ENCODE assay signal across 27 cellular contexts in genomic region chr16:67356372-67356771, GRCh38. TPM values are rescaled to one million over a fixed set of nuclear protein-coding genes. Genes with fewer than 3 reads are reported as not detected.
"Had no signal": no experiment of that assay in that cellular context is flagged by ENCODE, and none has a peak within 500 bp of the region (broad histone marks: within the 10 kb centered on the region; RNA-seq: fewer than 3 reads in every experiment).

No MANE protein-coding gene starts in this region.

- H3K4me3 ChIP-seq: breast epithelium, MG63, Peyer's patch, SJCRH30 had no signal

- DNase-seq: activated CD4-positive, CD25-positive, alpha-beta regulatory T cell; activated CD8-positive, alpha-beta memory T cell treated with anti-CD3 and anti-CD28 coated beads, Interleukin-2, amount 50 U/mL, for 4 hours; activated CD8-positive, alpha-beta T cell treated with anti-CD3 and anti-CD28 coated beads for 36 hours; activated gamma-delta T cell treated with Interleukin-2 at 50 U/mL for 16 hours; activated T-cell treated with anti-CD3 and anti-CD28 coated beads, Interleukin-2, amount 50 U/mL, for 72 hours; aorta; MG63; MV-4-11; NCI-H1092 treated with DMSO at 0.1 percent for 48 hours; NCI-H1436 treated with DMSO at 0.1 percent for 48 hours; NCI-H2029; NCI-H2107; NCI-H446 treated with DMSO at 0.1 percent for 48 hours; NCI-H524 treated with DMSO at 0.1 percent for 48 hours; NCI-H774; Peyer's patch; Right ventricle myocardium superior; SJCRH30; SK-N-SH; T-helper 1 cell had no signal

- H3K27me3 ChIP-seq: breast epithelium, MG63, Peyer's patch, SJCRH30 had no signal

- H3K4me1 Mint-ChIP-seq: activated naive CD4-positive, alpha-beta T cell treated with anti-CD3 and anti-CD28 coated beads, Interleukin-2, amount 50 U/mL, for 24 hours had no signal

- H3K27ac Mint-ChIP-seq: activated CD8-positive, alpha-beta T cell treated with anti-CD3 and anti-CD28 coated beads for 36 hours; activated naive CD4-positive, alpha-beta T cell treated with anti-CD3 and anti-CD28 coated beads, Interleukin-2, amount 50 U/mL, for 24 hours; activated T-cell treated with anti-CD3 and anti-CD28 coated beads, Interleukin-2, amount 50 U/mL, for 72 hours; activated T-helper 2 cell treated with anti-CD3 and anti-CD28 coated beads, Interferon-gamma antibody, Interleukin-2, Interleukin-4, amounts not matched to agents 10 μg/mL and 5 μg/mL and 100 μg/mL, durations not matched to agents 14 hours and 24 hours and 36 hours; IgD-negative memory B cell had no signal

- H3K9me3 ChIP-seq: breast epithelium, MG63, Peyer's patch, SJCRH30, SK-N-SH had no signal

- H3K27ac ChIP-seq: breast epithelium, Peyer's patch, RWPE1, SJCRH30, VCaP had no signal

- ATAC-seq: activated CD8-positive, alpha-beta T cell treated with anti-CD3 and anti-CD28 coated beads for 36 hours; activated T-cell treated with anti-CD3 and anti-CD28 coated beads, Interleukin-2, amount 50 U/mL, for 72 hours had no signal

- H3K27me3 Mint-ChIP-seq: activated naive CD4-positive, alpha-beta T cell treated with anti-CD3 and anti-CD28 coated beads, Interleukin-2, amount 50 U/mL, for 24 hours had no signal

- H3K4me1 ChIP-seq: breast epithelium, Peyer's patch had no signal

- H3K9me3 Mint-ChIP-seq: activated CD8-positive, alpha-beta T cell treated with anti-CD3 and anti-CD28 coated beads for 36 hours; activated naive CD4-positive, alpha-beta T cell treated with anti-CD3 and anti-CD28 coated beads, Interleukin-2, amount 50 U/mL, for 24 hours; activated T-cell treated with anti-CD3 and anti-CD28 coated beads, Interleukin-2, amount 50 U/mL, for 72 hours; activated T-helper 2 cell treated with anti-CD3 and anti-CD28 coated beads, Interferon-gamma antibody, Interleukin-2, Interleukin-4, amounts not matched to agents 10 μg/mL and 5 μg/mL and 100 μg/mL, durations not matched to agents 14 hours and 24 hours and 36 hours; IgD-negative memory B cell had no signal

- H3K36me3 ChIP-seq: breast epithelium, MG63, Peyer's patch, SJCRH30 had no signal

- H3K36me3 Mint-ChIP-seq: activated naive CD4-positive, alpha-beta T cell treated with anti-CD3 and anti-CD28 coated beads, Interleukin-2, amount 50 U/mL, for 24 hours had no signal

- H3K4me3 Mint-ChIP-seq: activated CD8-positive, alpha-beta T cell treated with anti-CD3 and anti-CD28 coated beads for 36 hours; activated naive CD4-positive, alpha-beta T cell treated with anti-CD3 and anti-CD28 coated beads, Interleukin-2, amount 50 U/mL, for 24 hours; activated T-cell treated with anti-CD3 and anti-CD28 coated beads, Interleukin-2, amount 50 U/mL, for 72 hours; IgD-negative memory B cell had no signal

RNA-seq across cellular contexts. Expression of gene LRRC36, which starts 29.8 kb away (rescaled TPM):
- total RNA-seq: Right ventricle myocardium superior; SJCRH30; T-helper 2 cell treated with Interferon-gamma antibody and Interleukin-4, amounts not matched to agents 100 ng/mL and 5 ng/mL, for 36 hours had no signal

RNA-seq across cellular contexts. Expression of gene KCTD19, which starts 29.8 kb away (rescaled TPM):
- total RNA-seq: Peyer's patch, Right ventricle myocardium superior had no signal

RNA-seq across cellular contexts. Expression of gene TPPP3, which starts 36.9 kb away (rescaled TPM):
- total RNA-seq: activated CD8-positive, alpha-beta T cell treated with anti-CD3 and anti-CD28 coated beads for 36 hours; activated T-helper 2 cell treated with anti-CD3 and anti-CD28 coated beads, Interferon-gamma antibody, Interleukin-2, Interleukin-4, amounts not matched to agents 10 μg/mL and 5 μg/mL and 100 μg/mL, durations not matched to agents 14 hours and 24 hours and 36 hours; T-helper 2 cell treated with Interferon-gamma antibody and Interleukin-4, amounts not matched to agents 100 ng/mL and 5 ng/mL, for 36 hours had no signal

RNA-seq across cellular contexts. Expression of gene ZDHHC1, which starts 59.9 kb away (rescaled TPM):
- total RNA-seq: SJCRH30 had no signal
